15 cellular contexts compared by ENCODE assay signal in the genomic region with DNA sequence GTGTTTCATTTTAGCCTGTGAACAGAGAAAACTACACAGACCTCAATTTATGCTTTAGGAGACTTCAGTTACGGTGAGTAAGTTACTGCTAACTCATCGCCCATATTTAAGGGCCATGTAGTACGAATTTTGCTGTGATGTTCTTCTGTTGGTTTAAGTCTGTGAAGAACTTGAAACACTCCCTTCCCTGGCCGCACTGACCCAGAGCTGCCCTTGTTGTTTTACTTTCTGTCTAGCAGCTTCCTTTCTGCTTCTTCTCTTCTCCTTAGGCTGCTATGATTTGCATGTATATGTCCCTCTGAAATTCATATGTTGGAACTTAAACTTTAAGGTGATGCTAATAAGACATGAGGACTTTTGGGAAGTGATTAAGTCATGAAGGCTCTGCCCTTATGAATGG.
"Had no signal": no experiment of that assay in that cellular context is flagged by ENCODE, and none has a peak within 500 bp of the region (broad histone marks: within the 10 kb centered on the region; RNA-seq: fewer than 3 reads in every experiment).

No MANE protein-coding gene starts in this region.

- H3K36me3 ChIP-seq: esophagus muscularis mucosa, pancreas, right lobe of liver, spleen had no signal

- DNase-seq: effector memory CD8-positive, alpha-beta T cell; foreskin keratinocyte; left colon; mesendoderm; naive thymus-derived CD4-positive, alpha-beta T cell; pancreas; right lobe of liver; spleen; stimulated activated CD4-positive, alpha-beta T cell treated with anti-CD3 and anti-CD28 coated beads, Interleukin-15, amount 100 ng/mL, for 24 hours; stimulated activated CD4-positive, alpha-beta T cell treated with anti-CD3 and anti-CD28 coated beads, Interleukin-1b, Interleukin-23, amount 100 ng/mL, for 48 hours; stimulated activated CD4-positive, alpha-beta T cell treated with anti-CD3 and anti-CD28 coated beads, Interleukin-4, amount 100 ng/mL, for 24 hours; stimulated activated naive CD4-positive, alpha-beta T cell; trophoblast cell had no signal

- H3K4me1 ChIP-seq: esophagus muscularis mucosa, foreskin keratinocyte, pancreas, right lobe of liver, spleen had no signal

- H3K27me3 ChIP-seq: esophagus muscularis mucosa, foreskin keratinocyte, pancreas, right lobe of liver, spleen had no signal

- H3K27ac ChIP-seq: epithelial cell of prostate, esophagus muscularis mucosa, foreskin keratinocyte, pancreas, right lobe of liver, spleen had no signal

- H3K9me3 ChIP-seq: esophagus muscularis mucosa, pancreas, right lobe of liver, spleen had no signal

- ATAC-seq: effector memory CD8-positive, alpha-beta T cell; foreskin keratinocyte; left colon; naive thymus-derived CD4-positive, alpha-beta T cell; pancreas; right lobe of liver had no signal

- H3K4me3 ChIP-seq: esophagus muscularis mucosa, pancreas, right lobe of liver, spleen had no signal
